8 cellular contexts compared by ENCODE assay signal in genomic region chr5:102296229-102296817, GRCh38. TPM values are rescaled to one million over a fixed set of nuclear protein-coding genes. Genes with fewer than 3 reads are reported as not detected.
DNase-seq lines count a peak whose midpoint lies in the region; ATAC-seq and TF ChIP-seq lines count a peak whose summit lies in the region.

Gene SLCO4C1 (minus strand): TSS chr5:102296284. CDS start chr5:102296262, 22 bp downstream.

- H3K36me3 Mint-ChIP-seq in glutamatergic neuron (ENCODE audit: unreplicated experiment): no peaks in the 10 kb centered on the region

- H3K36me3 ChIP-seq in Peyer's patch: no peaks in the 10 kb centered on the region

- peak within 1 kb of the TSS; percentile 94 for H3K4me3 Mint-ChIP-seq in glutamatergic neuron (ENCODE audit: unreplicated experiment)

- peak; percentile 99 for ATAC-seq in GM21381 (IDR thresholded peaks at IDR 0.05; ENCODE audit: unreplicated experiment)
- ATAC-seq in omental fat pad (ENCODE audit: low FRiP score): peak; percentile 41

- peak within 1 kb of the TSS; percentile 48 for H3K27ac Mint-ChIP-seq in glutamatergic neuron (ENCODE audit: unreplicated experiment)

- H3K4me1 ChIP-seq in Peyer's patch: peaks cover 0 to 12% (median 0%) of the 10 kb centered on the region in 4 donors

- TF ChIP-seq CTCF in Peyer's patch (IDR thresholded peaks at IDR 0.05): peak in 5 of 6 experiments; percentile 20 to 60 (median 51)
- TF ChIP-seq CTCF in glutamatergic neuron (IDR thresholded peaks at IDR 0.05; ENCODE audit: partially characterized antibody, unreplicated experiment): peak; percentile 78
- no peak for TF ChIP-seq CTCF in omental fat pad (IDR thresholded peaks at IDR 0.05)

- H3K27me3 Mint-ChIP-seq in glutamatergic neuron (ENCODE audit: unreplicated experiment): peaks cover 2% of the 10 kb centered on the region

- peak within 1 kb of the TSS; percentile 42 to 53 (median 47) for H3K4me3 ChIP-seq in Peyer's patch

- no peaks in the 10 kb centered on the region for H3K9me3 ChIP-seq in Peyer's patch

- H3K9me3 Mint-ChIP-seq in glutamatergic neuron (ENCODE audit: unreplicated experiment): no peaks in the 10 kb centered on the region

- TF ChIP-seq POLR2A in Peyer's patch (IDR thresholded peaks at IDR 0.05): no peak

- peaks cover 6% of the 10 kb centered on the region for H3K4me1 Mint-ChIP-seq in glutamatergic neuron (ENCODE audit: low read depth, unreplicated experiment)

- peak; percentile 75 for DNase-seq in DMS 273 treated with DMSO at 0.1 percent for 48 hours (lab: John Stamatoyannopoulos, UW)
- peak; percentile 9 to 96 (median 87) for DNase-seq in HUDEP-2 (lab: John Stamatoyannopoulos, UW; ENCODE audit: unreplicated experiment in 76 of 76)
- peak; percentile 69 to 90 (median 77) for DNase-seq in Peyer's patch
- peak; percentile 50 for DNase-seq in activated gamma-delta T cell treated with anti-CD3 and anti-CD28 coated beads, Interleukin-2, amount 50 U/mL, for 16 hours (ENCODE audit: low read depth)
- peak; percentile 95 for DNase-seq in glutamatergic neuron
- no peak for DNase-seq in omental fat pad (ENCODE audit: low spot score)
- peak in 32 of 49 donors; percentile 0 to 65 (median 26) for DNase-seq in substantia nigra (lab: John Stamatoyannopoulos, UW)

- no peaks in the 10 kb centered on the region for H3K27me3 ChIP-seq in Peyer's patch

- H3K27ac ChIP-seq in Peyer's patch (no peak within 1 kb of the TSS), substantia nigra (ENCODE audit: low read depth, low read length, poor library complexity, severe bottlenecking) (no peak within 1 kb of the TSS)

RNA-seq across cellular contexts. Expression of gene SLCO4C1, which starts in this region (rescaled TPM):
- total RNA-seq in Peyer's patch: 1 to 10 TPM in 2 of 4 donors, not detected in 2; 1.7 to 2.1 TPM
- 1.5 TPM for total RNA-seq in glutamatergic neuron (ENCODE audit: unreplicated experiment)
- 1 to 10 TPM in 1 of 4 donors, under 1 TPM in 1, not detected in 2; 0.12 to 1.1 TPM for total RNA-seq in omental fat pad

Comparison
In these comparisons a context has a peak if more than half of its experiments do, and no peak if none do; other contexts are left out.
1. CTCF ChIP-seq: peak in Peyer's patch (5 of 6) and glutamatergic neuron (single experiment); none in omental fat pad (0 of 3).